In genomic region chr10:43218206-43218950, GRCh38 we compare ENCODE assay signal across 15 cellular contexts. TPM values are rescaled to one million over a fixed set of nuclear protein-coding genes. Genes with fewer than 3 reads are reported as not detected.
DNase-seq lines count a peak whose midpoint lies in the region; ATAC-seq, FAIRE-seq and TF ChIP-seq lines count a peak whose summit lies in the region.
"Had no signal": no experiment of that assay in that cellular context is flagged by ENCODE, and none has a peak within 500 bp of the region (broad histone marks: within the 10 kb centered on the region; RNA-seq: fewer than 3 reads in every experiment).

No MANE protein-coding gene starts in this region.

- no peak overlapping the region for H2AFZ ChIP-seq in HepG2 (ENCODE audit: low read length)

- H3K27me3 Mint-ChIP-seq in T-cell: peaks cover 0 to 2% of the 10 kb centered on the region in 2 donors
- H3K27me3 Mint-ChIP-seq: effector memory CD8-positive, alpha-beta T cell had no signal

- H3K4me3 Mint-ChIP-seq in T-cell: no peak overlapping the region
- H3K4me3 Mint-ChIP-seq: effector memory CD8-positive, alpha-beta T cell; nephron progenitor cell had no signal

- H3K9ac ChIP-seq in HepG2 (ENCODE audit: insufficient read depth, low read depth, low read length): no peak overlapping the region

- DNase-seq in right lobe of liver: peak in 2 of 3 donors; percentile 7 to 28
- DNase-seq in HepG2 (ENCODE audit: low spot score): no peak
- DNase-seq in mucosa of descending colon: peak in 2 of 3 donors; percentile 8 to 31
- DNase-seq in upper lobe of right lung: peak; percentile 44
- no peak for DNase-seq in T-cell
- no peak for DNase-seq in dedifferentiated amniotic fluid mesenchymal stem cell (ENCODE audit: extremely low spot score)
- DNase-seq: ACHN; effector memory CD8-positive, alpha-beta T cell; Kasumi-1; left cardiac atrium; nephron progenitor cell had no signal

- no peaks in the 10 kb centered on the region for H3K36me3 Mint-ChIP-seq in T-cell

- no peaks in the 10 kb centered on the region for H3K36me3 ChIP-seq in right lobe of liver
- no peaks in the 10 kb centered on the region for H3K36me3 ChIP-seq in HepG2 (replicated peaks in 1 of 2; ENCODE audit: control insufficient read depth in 1 of 2, insufficient read depth in 2 of 2, low read length in 2 of 2)
- no peaks in the 10 kb centered on the region for H3K36me3 ChIP-seq in mucosa of descending colon (ENCODE audit: low read depth)
- no peaks in the 10 kb centered on the region for H3K36me3 ChIP-seq in upper lobe of right lung
- H3K36me3 ChIP-seq: gastroesophageal sphincter, vagina had no signal

- TF ChIP-seq CTCF in right lobe of liver (IDR thresholded peaks at IDR 0.05) (no peak), HepG2 (CRISPR knock-in tag; IDR thresholded peaks at IDR 0.05) (no peak), mucosa of descending colon (IDR thresholded peaks at IDR 0.05) (no peak), upper lobe of right lung (IDR thresholded peaks at IDR 0.05) (no peak)

- H3K4me1 ChIP-seq in right lobe of liver (no peaks in the 10 kb centered on the region), HepG2 (ENCODE audit: insufficient read depth, low read length) (no peaks in the 10 kb centered on the region), mucosa of descending colon (ENCODE audit: low read depth) (no peaks in the 10 kb centered on the region), upper lobe of right lung (no peaks in the 10 kb centered on the region)
- H3K4me1 ChIP-seq: gastroesophageal sphincter, vagina had no signal

- no peaks in the 10 kb centered on the region for H4K20me1 ChIP-seq in HepG2 (ENCODE audit: insufficient read depth, low read length)

- CTCF ChIA-PET in HepG2 (lab: Yijun Ruan, JAX; ENCODE audit: low intra/inter-chr PET ratio, low total read pairs): no interaction called here
- CTCF ChIA-PET in T-cell (lab: Charles Lee): no interaction called here

- H3K9me3 ChIP-seq in right lobe of liver (no peaks in the 10 kb centered on the region), HepG2 (ENCODE audit: low read length) (no peaks in the 10 kb centered on the region), mucosa of descending colon (no peaks in the 10 kb centered on the region), upper lobe of right lung (no peaks in the 10 kb centered on the region)
- H3K9me3 ChIP-seq: gastroesophageal sphincter, vagina had no signal

- no peaks in the 10 kb centered on the region for H3K79me2 ChIP-seq in HepG2 (ENCODE audit: insufficient read depth, low read length)

- 80% methylated on average over 8 of the region's 18 CpGs for WGBS in right lobe of liver (ENCODE audit: insufficient coverage, low coverage, low lambda C conversion rate, missing lambda C conversion rate)
- WGBS in HepG2 (ENCODE audit: low lambda C conversion rate): 37% methylated on average over 10 of the region's 18 CpGs

- H3K4me3 ChIP-seq in right lobe of liver (no peak overlapping the region), HepG2 (replicated peaks in 1 of 3; ENCODE audit: insufficient read depth in 1 of 3, low read depth in 2 of 3, low read length in 3 of 3) (no peak overlapping the region), mucosa of descending colon (no peak overlapping the region), upper lobe of right lung (no peak overlapping the region)
- H3K4me3 ChIP-seq: gastroesophageal sphincter, vagina had no signal

- no peak for TF ChIP-seq RAD21 in HepG2 (CRISPR knock-in tag; IDR thresholded peaks at IDR 0.05)

- in situ Hi-C loops in HepG2 (cut with HindIII; ENCODE audit: extremely low pct_ligation_motif_present, low pct_unique_long_range_greater_than_20kb): no loop called here

- H3K27ac ChIP-seq in right lobe of liver: no peak overlapping the region
- no peak overlapping the region for H3K27ac ChIP-seq in HepG2 (ENCODE audit: extremely low read length, insufficient read depth, low read length)
- H3K27ac ChIP-seq in cingulate gyrus (ENCODE audit: low read depth, low read length): peak overlapping the region; percentile 72
- H3K27ac ChIP-seq in upper lobe of right lung: no peak overlapping the region
- H3K27ac ChIP-seq: vagina had no signal

- FAIRE-seq in HepG2 (lab: Jason Lieb, UNC): no peak

- no peak overlapping the region for H3K27ac Mint-ChIP-seq in T-cell
- H3K27ac Mint-ChIP-seq: nephron progenitor cell had no signal

- H3K27me3 ChIP-seq in right lobe of liver: no peaks in the 10 kb centered on the region
- H3K27me3 ChIP-seq in HepG2 (ENCODE audit: control insufficient read depth in 1 of 2, insufficient read depth in 2 of 2, low read length in 2 of 2): peaks cover 8 to 35% of the 10 kb centered on the region in 2 experiments; a peak in 3 of 5 replicates
- H3K27me3 ChIP-seq in upper lobe of right lung: no peaks in the 10 kb centered on the region
- H3K27me3 ChIP-seq: vagina had no signal

- BruUV-seq in HepG2 (replicated peaks; lab: Mats Ljungman, UMichigan): no TSS peak

- POLR2A ChIA-PET in HepG2 (lab: Yijun Ruan, JAX) (no interaction called here), T-cell (lab: Charles Lee) (no interaction called here)

- intact Hi-C loops in right lobe of liver (cut with DNase I) (no loop called here), HepG2 (cut with micrococcal nuclease; ENCODE audit: unreplicated experiment) (no loop called here), mucosa of descending colon (cut with DNase I, micrococcal nuclease) (no loop called here), upper lobe of right lung (cut with DNase I) (no loop called here)

- peaks cover 0 to 5% (median 0%) of the 10 kb centered on the region in 3 donors for H3K4me1 Mint-ChIP-seq in T-cell

- H3K9me3 Mint-ChIP-seq in T-cell: no peaks in the 10 kb centered on the region
- H3K9me3 Mint-ChIP-seq: effector memory CD8-positive, alpha-beta T cell; nephron progenitor cell had no signal

- TF ChIP-seq EP300 in HepG2 (IDR thresholded peaks at IDR 0.05; ENCODE audit: low read depth in 2 of 2, low read length in 2 of 2) (no peak), HepG2 (CRISPR knock-in tag; IDR thresholded peaks at IDR 0.05; ENCODE audit: borderline replicate concordance) (no peak)

- TF ChIP-seq POLR2A in right lobe of liver (IDR thresholded peaks at IDR 0.05) (no peak), HepG2 (IDR thresholded peaks at IDR 0.05; ENCODE audit: insufficient read depth in 1 of 2, low read depth in 2 of 2, low read length in 2 of 2) (no peak)

- no peak for ATAC-seq in right lobe of liver
- ATAC-seq in HepG2: no peak
- no peak for ATAC-seq in mucosa of descending colon
- ATAC-seq in upper lobe of right lung: no peak
- no peak for ATAC-seq in T-cell (replicated peaks in 1 of 4)
- no peak for ATAC-seq in GM21529 (IDR thresholded peaks at IDR 0.05; ENCODE audit: unreplicated experiment)
- ATAC-seq: effector memory CD8-positive, alpha-beta T cell; gastroesophageal sphincter had no signal

- H3K4me2 ChIP-seq in HepG2 (ENCODE audit: low read depth, low read length): no peak overlapping the region

TF ChIP-seq in HepG2, 621 proteins besides CTCF, POLR2A, EP300 and RAD21 (continues in another document):
- TF ChIP-seq FOXM1 (CRISPR knock-in tag; IDR thresholded peaks at IDR 0.05) (no peak), ZNF639 (CRISPR knock-in tag; conservative IDR thresholded peaks at IDR 0.05) (no peak)

RNA-seq across cellular contexts. Expression of gene RASGEF1A, which starts 48.5 kb away (rescaled TPM):
- total RNA-seq in right lobe of liver (under 1 TPM; 0.05 to 0.30 (median 0.12) TPM), HepG2 (2016; rRNA removed; fragmentation: Illumina TruSeq; extraction: Trizol) (0.20 and 0.39 TPM in 2 replicates), mucosa of descending colon (1 to 10 TPM in 1 of 3 donors, under 1 TPM in 2; 0.43 to 1.2 (median 0.58) TPM), upper lobe of right lung (2.6 TPM), T-cell (1 to 10 TPM; 2.2 to 6.9 (median 5.6) TPM)
- total RNA-seq in HepG2 (2016; cell fraction: cytosol; rRNA removed; fragmentation: Illumina TruSeq; extraction: Trizol; ENCODE audit: low read depth): 0.61 TPM in 1 of 2 replicates, not detected in the other
- total RNA-seq in HepG2 (2016; cell fraction: insoluble cytoplasmic fraction; rRNA removed; fragmentation: Illumina TruSeq; extraction: Trizol): 0.11 and 0.51 TPM in 2 replicates
- 0.28 and 0.45 TPM in 2 replicates for total RNA-seq in HepG2 (2016; cell fraction: membrane; rRNA removed; fragmentation: Illumina TruSeq; extraction: Trizol)
- 0.31 TPM in 1 of 2 replicates, not detected in the other for total RNA-seq in HepG2 (2016; cell fraction: nucleus; rRNA removed; fragmentation: Illumina TruSeq; extraction: Trizol)
- 0.14 and 0.41 TPM in 2 replicates for polyA plus RNA-seq in HepG2 (2011; rRNA removed)
- 0.23 and 0.33 TPM in 2 replicates for polyA plus RNA-seq in HepG2 (2011; cell fraction: cytosol; rRNA removed)
- 0.34 and 0.90 TPM in 2 replicates for polyA plus RNA-seq in HepG2 (2011; cell fraction: nucleus; rRNA removed)
- 0.04 and 0.09 TPM in 2 replicates for polyA plus RNA-seq in HepG2 (2012)
- polyA plus RNA-seq in HepG2 (2016; cell fraction: cytosol; fragmentation: Illumina TruSeq; extraction: Trizol; ENCODE audit: low read depth): 0.08 and 0.25 TPM in 2 replicates
- 0.42 and 0.59 TPM in 2 replicates for polyA plus RNA-seq in HepG2 (2016; cell fraction: insoluble cytoplasmic fraction; fragmentation: Illumina TruSeq; extraction: Trizol; ENCODE audit: low read depth)
- polyA plus RNA-seq in HepG2 (2016; cell fraction: membrane; fragmentation: Illumina TruSeq; extraction: Trizol; ENCODE audit: low read depth): 0.24 and 0.30 TPM in 2 replicates
- polyA plus RNA-seq in HepG2 (2016; cell fraction: nucleus; fragmentation: Illumina TruSeq; extraction: Trizol; ENCODE audit: insufficient read depth, low read depth): 0.36 and 0.65 TPM in 2 replicates
- polyA minus RNA-seq in HepG2 (2011; rRNA and poly(A)+ RNA removed; ENCODE audit: low replicate concordance): 0.10 and 0.72 TPM in 2 replicates
- polyA minus RNA-seq in HepG2 (2011; cell fraction: cytosol; rRNA and poly(A)+ RNA removed): not detected in 2 replicates
- polyA minus RNA-seq in HepG2 (2011; cell fraction: nucleus; rRNA and poly(A)+ RNA removed): 0.75 TPM in 1 of 2 replicates, not detected in the other

Comparison
In these comparisons a context has a peak if more than half of its experiments do, and no peak if none do; other contexts are left out.
1. DNase-seq: peak in right lobe of liver (2 of 3), mucosa of descending colon (2 of 3) and upper lobe of right lung (single experiment); none in HepG2 (single experiment), T-cell (0 of 34) and dedifferentiated amniotic fluid mesenchymal stem cell (single experiment).